ENCODE assay signal across 3 cellular contexts in genomic region chr1:86905875-86906274, GRCh38.
TF ChIP-seq lines count a peak whose summit lies in the region.

No MANE protein-coding gene starts in this region.

TF ChIP-seq in HepG2, 621 proteins besides CTCF, POLR2A, EP300 and RAD21:
- TF ChIP-seq ZNF17 (CRISPR knock-in tag; IDR thresholded peaks at IDR 0.05) (no peak), MAFK (conservative IDR thresholded peaks at IDR 0.05 in 1 of 2, IDR thresholded peaks at IDR 0.05 in 1 of 2; ENCODE audit: low read length in 2 of 2) (peak; percentile 6 to 34; a peak in 2 of 4 replicates), MAFF (IDR thresholded peaks at IDR 0.05; ENCODE audit: low read depth, low read length) (0 out of 2 replicates have a peak, but pooled peaks have one; percentile 16)

TF ChIP-seq in IMR-90, 13 proteins besides CTCF, POLR2A, EP300 and RAD21:
- peak; percentile 60 for TF ChIP-seq MAFK (IDR thresholded peaks at IDR 0.05; ENCODE audit: low read depth, low read length)
- TF ChIP-seq ELK1 (IDR thresholded peaks at IDR 0.05; ENCODE audit: borderline replicate concordance, low read depth, low read length), result no peak

TF ChIP-seq in K562, 482 proteins besides CTCF, POLR2A, EP300 and RAD21:
- TF ChIP-seq MAFK (IDR thresholded peaks at IDR 0.05; ENCODE audit: low read length) (peak; percentile 24; the same call in 1 of the 2 replicates), MAFF (IDR thresholded peaks at IDR 0.05; ENCODE audit: low read length) (peak; percentile 44; the same call in 1 of the 2 replicates), ZNF57 (CRISPR knock-in tag; IDR thresholded peaks at IDR 0.05) (no peak), CBX5 (IDR thresholded peaks at IDR 0.05; ENCODE audit: borderline replicate concordance, low read depth) (no peak), C11orf30 (IDR thresholded peaks at IDR 0.05; ENCODE audit: low read depth) (peak; percentile 62), ZNF445 (CRISPR knock-in tag; IDR thresholded peaks at IDR 0.05; ENCODE audit: low read depth) (no peak), TOE1 (IDR thresholded peaks at IDR 0.05; ENCODE audit: borderline replicate concordance) (no peak), TOE1 (CRISPR knock-in tag; IDR thresholded peaks at IDR 0.05; ENCODE audit: borderline replicate concordance, low read depth) (no peak), ZFP91 (CRISPR knock-in tag; IDR thresholded peaks at IDR 0.05) (no peak), ZNF316 (IDR thresholded peaks at IDR 0.05) (peak; percentile 82), HMG20A (CRISPR knock-in tag; conservative IDR thresholded peaks at IDR 0.05) (no peak), MAFG (tag; conservative IDR thresholded peaks at IDR 0.05) (peak; percentile 39), ZNF561 (CRISPR knock-in tag; conservative IDR thresholded peaks at IDR 0.05) (no peak), FOXA3 (CRISPR knock-in tag; conservative IDR thresholded peaks at IDR 0.05 in 1 of 2, IDR thresholded peaks at IDR 0.05 in 1 of 2) (no peak), HEY1 (CRISPR knock-in tag; IDR thresholded peaks at IDR 0.05; ENCODE audit: borderline replicate concordance) (no peak), BACH1 (tag; IDR thresholded peaks at IDR 0.05) (no peak), ZFPM2 (CRISPR knock-in tag; IDR thresholded peaks at IDR 0.05) (no peak), ZNF197 (CRISPR knock-in tag; IDR thresholded peaks at IDR 0.05; ENCODE audit: low read depth) (no peak), ZNF586 (CRISPR knock-in tag; conservative IDR thresholded peaks at IDR 0.05) (no peak)
TF ChIP-seq in K562: peak in this region for 5.
